In the genomic region with DNA sequence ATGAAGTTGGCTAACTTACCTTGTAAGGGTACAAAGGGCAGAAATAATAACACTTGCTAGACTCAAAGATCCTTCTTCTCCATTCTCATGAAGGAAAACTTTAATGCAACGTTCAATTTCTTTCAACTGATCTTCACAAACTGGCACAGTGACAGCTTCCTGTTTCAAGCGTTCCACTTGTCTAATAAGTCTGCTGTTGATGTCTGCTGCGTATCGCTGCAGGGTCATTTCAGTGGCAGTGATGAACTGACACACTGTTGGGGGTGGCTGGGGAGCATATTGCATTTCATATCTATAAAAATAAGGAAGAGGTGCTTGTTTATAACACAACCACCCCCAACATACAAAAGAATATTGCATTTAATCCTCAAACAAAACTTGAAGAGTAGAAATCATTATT, we compare ENCODE assay signal across 15 cellular contexts. TPM values are rescaled to one million over a fixed set of nuclear protein-coding genes. Genes with fewer than 3 reads are reported as not detected.
DNase-seq lines count a peak whose midpoint lies in the region; ATAC-seq, FAIRE-seq and TF ChIP-seq lines count a peak whose summit lies in the region.
"Had no signal": no experiment of that assay in that cellular context is flagged by ENCODE, and none has a peak within 500 bp of the region (broad histone marks: within the 10 kb centered on the region; RNA-seq: fewer than 3 reads in every experiment).

No MANE protein-coding gene starts in this region.

- no peaks in the 10 kb centered on the region for H3K27me3 ChIP-seq in HepG2 (ENCODE audit: control insufficient read depth in 1 of 2, insufficient read depth in 2 of 2, low read length in 2 of 2)
- H3K27me3 ChIP-seq in right lobe of liver = no peaks in the 10 kb centered on the region
- H3K27me3 ChIP-seq in endodermal cell (ENCODE audit: control insufficient read depth, insufficient read depth, low read length, poor library complexity, severe bottlenecking) = no peaks in the 10 kb centered on the region
- H3K27me3 ChIP-seq in mesenchymal stem cell (ENCODE audit: control insufficient read depth in 1 of 2, insufficient read depth in 1 of 2, low read length in 2 of 2) = no peaks in the 10 kb centered on the region

- H3K18ac ChIP-seq in mesenchymal stem cell (ENCODE audit: low read depth in 1 of 2, low read length in 2 of 2) = no peak overlapping the region

- no peak overlapping the region for H3K4me3 Mint-ChIP-seq in endodermal cell

- H3K27ac Mint-ChIP-seq in endodermal cell = peak overlapping the region; percentile 31

- no peak overlapping the region for H3K23ac ChIP-seq in mesenchymal stem cell (ENCODE audit: low read length in 2 of 2)

- ATAC-seq in HepG2 (no peak), right lobe of liver (no peak), GM19452 (IDR thresholded peaks at IDR 0.05; ENCODE audit: unreplicated experiment) (no peak)

- peaks cover 19% of the 10 kb centered on the region for H3K79me1 ChIP-seq in mesenchymal stem cell (replicated peaks; ENCODE audit: low read length, poor library complexity, severe bottlenecking)

- no peak overlapping the region for H3K4ac ChIP-seq in mesenchymal stem cell (ENCODE audit: low read depth in 1 of 2, low read length in 2 of 2)

- H2AK5ac ChIP-seq in mesenchymal stem cell (ENCODE audit: low read length, severe bottlenecking) = no peak overlapping the region

- no peak overlapping the region for H2BK5ac ChIP-seq in mesenchymal stem cell (ENCODE audit: low read depth, low read length, poor library complexity, severe bottlenecking)

- intact Hi-C loops in HepG2 (cut with micrococcal nuclease; ENCODE audit: unreplicated experiment) = loop anchor here (5.0 kb wide), 1 partner anchor 33 kb away; the partner anchor contains the start of gene ARL6IP1
- intact Hi-C loops in right lobe of liver (cut with DNase I) = no loop called here

- H4K91ac ChIP-seq in mesenchymal stem cell (ENCODE audit: low read length) = no peak overlapping the region

- peaks cover 3% of the 10 kb centered on the region for H3K4me1 Mint-ChIP-seq in endodermal cell

- H3K4me3 ChIP-seq in HepG2 (replicated peaks in 1 of 3; ENCODE audit: insufficient read depth in 1 of 3, low read depth in 2 of 3, low read length in 3 of 3) = no peak overlapping the region
- no peak overlapping the region for H3K4me3 ChIP-seq in right lobe of liver
- no peak overlapping the region for H3K4me3 ChIP-seq in endodermal cell (ENCODE audit: low read length)
- no peak overlapping the region for H3K4me3 ChIP-seq in mesenchymal stem cell (ENCODE audit: insufficient read depth in 1 of 2, low read depth in 1 of 2, low read length in 2 of 2)

- H2BK12ac ChIP-seq in mesenchymal stem cell (ENCODE audit: low read length in 2 of 2) = no peak overlapping the region

- H3K79me2 ChIP-seq in HepG2 (ENCODE audit: insufficient read depth, low read length) = no peaks in the 10 kb centered on the region

- H4K20me1 ChIP-seq in HepG2 (ENCODE audit: insufficient read depth, low read length) = no peaks in the 10 kb centered on the region

- peak; percentile 33 for DNase-seq in NCI-H2196 (lab: John Stamatoyannopoulos, UW; ENCODE audit: unreplicated experiment)
- no peak for DNase-seq in NCI-H2196 treated with DMSO at 0.1 percent for 48 hours (lab: John Stamatoyannopoulos, UW; ENCODE audit: unreplicated experiment)
- no peak for DNase-seq in HepG2 (ENCODE audit: low spot score)
- DNase-seq in right lobe of liver = no peak
- DNase-seq in endodermal cell = no peak
- no peak for DNase-seq in NCI-H1105 treated with DMSO at 0.1 percent for 48 hours (lab: John Stamatoyannopoulos, UW)
- DNase-seq in mesenchymal stem cell = no peak
- DNase-seq: DMS53, NCI-H146, NCI-H2081 treated with DMSO at 0.1 percent for 48 hours, NCI-H69, SK-N-SH had no signal

- BruUV-seq in HepG2 (replicated peaks; lab: Mats Ljungman, UMichigan) = no TSS peak

- no peaks in the 10 kb centered on the region for H3K27me3 Mint-ChIP-seq in endodermal cell (ENCODE audit: insufficient read depth)

- CTCF ChIA-PET in HepG2 (lab: Yijun Ruan, JAX; ENCODE audit: low intra/inter-chr PET ratio, low total read pairs) = no interaction called here

- POLR2A ChIA-PET in HepG2 (lab: Yijun Ruan, JAX) = interaction anchor here (1.7 to 2.3 kb wide), 2 partner anchors 33 to 45 kb away, joined by 5 to 6 read pairs; partner anchors contain the start of genes ARL6IP1 and RPS15A

- H3K9me3 ChIP-seq in HepG2 (ENCODE audit: low read length) = no peaks in the 10 kb centered on the region
- H3K9me3 ChIP-seq in right lobe of liver = no peaks in the 10 kb centered on the region
- no peaks in the 10 kb centered on the region for H3K9me3 ChIP-seq in endodermal cell (ENCODE audit: control insufficient read depth, low read length)
- no peaks in the 10 kb centered on the region for H3K9me3 ChIP-seq in mesenchymal stem cell (ENCODE audit: control insufficient read depth, low read length)
- H3K9me3 ChIP-seq: SK-N-SH had no signal

- H3K9ac ChIP-seq in HepG2 (ENCODE audit: insufficient read depth, low read depth, low read length) (no peak overlapping the region), endodermal cell (ENCODE audit: extremely low read depth, low read length, poor library complexity, severe bottlenecking) (no peak overlapping the region), mesenchymal stem cell (ENCODE audit: low read length) (no peak overlapping the region)
- H3K9ac ChIP-seq: SK-N-SH had no signal

- H3K4me1 ChIP-seq in HepG2 (ENCODE audit: insufficient read depth, low read length) = peaks cover 8% of the 10 kb centered on the region; the same call in 1 of the 2 replicates
- H3K4me1 ChIP-seq in right lobe of liver = peaks cover 0 to 9% (median 0%) of the 10 kb centered on the region in 4 donors
- H3K4me1 ChIP-seq in endodermal cell (ENCODE audit: control insufficient read depth, insufficient read depth, low read length) = peaks cover 5% of the 10 kb centered on the region
- H3K4me1 ChIP-seq in mesenchymal stem cell (ENCODE audit: control insufficient read depth, insufficient read depth, low read depth, low read length) = no peaks in the 10 kb centered on the region

- H2AFZ ChIP-seq in HepG2 (ENCODE audit: low read length) = no peak overlapping the region
- H2AFZ ChIP-seq in mesenchymal stem cell (ENCODE audit: low read depth, low read length) = no peak overlapping the region

- TF ChIP-seq EP300 in HepG2 (IDR thresholded peaks at IDR 0.05; ENCODE audit: low read depth in 2 of 2, low read length in 2 of 2) = no peak
- TF ChIP-seq EP300 in HepG2 (CRISPR knock-in tag; IDR thresholded peaks at IDR 0.05; ENCODE audit: borderline replicate concordance) = no peak

- H3K36me3 ChIP-seq in HepG2 (replicated peaks in 1 of 2; ENCODE audit: control insufficient read depth in 1 of 2, insufficient read depth in 2 of 2, low read length in 2 of 2) = peaks cover 60 to 88% of the 10 kb centered on the region in 2 experiments
- H3K36me3 ChIP-seq in right lobe of liver = peaks cover 7 to 88% (median 61%) of the 10 kb centered on the region in 4 donors
- H3K36me3 ChIP-seq in endodermal cell (ENCODE audit: control insufficient read depth, insufficient read depth, low read length) = peaks cover 95% of the 10 kb centered on the region
- peaks cover 33 to 97% of the 10 kb centered on the region in 2 experiments for H3K36me3 ChIP-seq in mesenchymal stem cell (ENCODE audit: control insufficient read depth in 1 of 2, insufficient read depth in 2 of 2, low read depth in 1 of 2, low read length in 2 of 2)

- H2BK15ac ChIP-seq in mesenchymal stem cell (ENCODE audit: low read depth, poor library complexity, severe bottlenecking) = no peak overlapping the region

- no peak for FAIRE-seq in HepG2 (lab: Jason Lieb, UNC)
- FAIRE-seq: A204.1, H54 had no signal

- H3K9me3 Mint-ChIP-seq in endodermal cell = no peaks in the 10 kb centered on the region

- H3K27ac ChIP-seq in HepG2 (ENCODE audit: extremely low read length, insufficient read depth, low read length) (no peak overlapping the region), right lobe of liver (no peak overlapping the region), endodermal cell (ENCODE audit: low read depth, low read length) (no peak overlapping the region), mesenchymal stem cell (ENCODE audit: low read length, poor library complexity, severe bottlenecking) (no peak overlapping the region)

- no peak for TF ChIP-seq RAD21 in HepG2 (CRISPR knock-in tag; IDR thresholded peaks at IDR 0.05)

- no peak for TF ChIP-seq CTCF in HepG2 (CRISPR knock-in tag; IDR thresholded peaks at IDR 0.05)
- TF ChIP-seq CTCF in right lobe of liver (IDR thresholded peaks at IDR 0.05) = no peak
- no peak for TF ChIP-seq CTCF in endodermal cell (conservative IDR thresholded peaks at IDR 0.05)

- 97% methylated on average over 4 of the region's 4 CpGs for WGBS in HepG2 (ENCODE audit: low lambda C conversion rate)
- WGBS in right lobe of liver (ENCODE audit: insufficient coverage, low coverage, low lambda C conversion rate, missing lambda C conversion rate) = 64% methylated on average over 4 of the region's 4 CpGs
- 94 to 98% methylated on average over 2 to 4 of the region's 4 CpGs for WGBS in endodermal cell (ENCODE audit: insufficient coverage in 1 of 2, insufficient read length in 1 of 2), 2 experiments
- WGBS in mesenchymal stem cell = 95% methylated on average over 3 of the region's 4 CpGs

- H3K4me2 ChIP-seq in HepG2 (ENCODE audit: low read depth, low read length) = no peak overlapping the region
- no peak overlapping the region for H3K4me2 ChIP-seq in mesenchymal stem cell (ENCODE audit: low read length, poor library complexity, severe bottlenecking)
- H3K4me2 ChIP-seq: SK-N-SH had no signal

- TF ChIP-seq POLR2A in HepG2 (IDR thresholded peaks at IDR 0.05; ENCODE audit: insufficient read depth in 1 of 2, low read depth in 2 of 2, low read length in 2 of 2) = no peak
- TF ChIP-seq POLR2A in right lobe of liver (IDR thresholded peaks at IDR 0.05) = no peak

- H3K14ac ChIP-seq in mesenchymal stem cell (ENCODE audit: low read length in 2 of 2) = no peak overlapping the region

- no peak overlapping the region for H4K8ac ChIP-seq in mesenchymal stem cell (ENCODE audit: low read length)

- H3K36me3 Mint-ChIP-seq in endodermal cell (ENCODE audit: low read depth) = peaks cover 81% of the 10 kb centered on the region

- in situ Hi-C loops in HepG2 (cut with HindIII; ENCODE audit: extremely low pct_ligation_motif_present, low pct_unique_long_range_greater_than_20kb) = no loop called here

- no peak overlapping the region for H2BK120ac ChIP-seq in mesenchymal stem cell (ENCODE audit: low read depth, low read length)

RNA-seq across cellular contexts. Expression of gene ARL6IP1, which starts 33.5 kb away (rescaled TPM):
- total RNA-seq in HepG2 (2016; rRNA removed; fragmentation: Illumina TruSeq; extraction: Trizol) = 273 and 373 TPM in 2 replicates
- total RNA-seq in HepG2 (2016; cell fraction: cytosol; rRNA removed; fragmentation: Illumina TruSeq; extraction: Trizol; ENCODE audit: low read depth) = 62.8 and 68.6 TPM in 2 replicates
- total RNA-seq in HepG2 (2016; cell fraction: insoluble cytoplasmic fraction; rRNA removed; fragmentation: Illumina TruSeq; extraction: Trizol) = 270 and 373 TPM in 2 replicates
- 152 and 174 TPM in 2 replicates for total RNA-seq in HepG2 (2016; cell fraction: membrane; rRNA removed; fragmentation: Illumina TruSeq; extraction: Trizol)
- total RNA-seq in HepG2 (2016; cell fraction: nucleus; rRNA removed; fragmentation: Illumina TruSeq; extraction: Trizol) = 309 and 367 TPM in 2 replicates
- polyA plus RNA-seq in HepG2 (2011; rRNA removed) = 183 and 263 TPM in 2 replicates
- 211 and 261 TPM in 2 replicates for polyA plus RNA-seq in HepG2 (2011; cell fraction: cytosol; rRNA removed)
- polyA plus RNA-seq in HepG2 (2011; cell fraction: nucleus; rRNA removed) = 71.4 and 76.3 TPM in 2 replicates
- 155 and 252 TPM in 2 replicates for polyA plus RNA-seq in HepG2 (2012)
- polyA plus RNA-seq in HepG2 (2016; cell fraction: cytosol; fragmentation: Illumina TruSeq; extraction: Trizol; ENCODE audit: low read depth) = 29.0 and 31.7 TPM in 2 replicates
- 231 and 253 TPM in 2 replicates for polyA plus RNA-seq in HepG2 (2016; cell fraction: insoluble cytoplasmic fraction; fragmentation: Illumina TruSeq; extraction: Trizol; ENCODE audit: low read depth)
- polyA plus RNA-seq in HepG2 (2016; cell fraction: membrane; fragmentation: Illumina TruSeq; extraction: Trizol; ENCODE audit: low read depth) = 67.0 and 74.0 TPM in 2 replicates
- 404 and 453 TPM in 2 replicates for polyA plus RNA-seq in HepG2 (2016; cell fraction: nucleus; fragmentation: Illumina TruSeq; extraction: Trizol; ENCODE audit: insufficient read depth, low read depth)
- 262 and 330 TPM in 2 replicates for polyA minus RNA-seq in HepG2 (2011; rRNA and poly(A)+ RNA removed; ENCODE audit: low replicate concordance)
- polyA minus RNA-seq in HepG2 (2011; cell fraction: cytosol; rRNA and poly(A)+ RNA removed) = 199 and 232 TPM in 2 replicates
- polyA minus RNA-seq in HepG2 (2011; cell fraction: nucleus; rRNA and poly(A)+ RNA removed) = 155 and 156 TPM in 2 replicates
- total RNA-seq in right lobe of liver = 100 to 1,000 TPM; 103 to 160 (median 109) TPM
- 100 to 1,000 TPM; 331 to 334 TPM for total RNA-seq in endodermal cell
- 381 TPM for polyA plus RNA-seq in endodermal cell (2013, experiment 1 of 2)
- 388 TPM for polyA plus RNA-seq in endodermal cell (2013, experiment 2 of 2)
- polyA plus RNA-seq in mesenchymal stem cell (2013, experiment 1 of 2) = 82.3 TPM
- polyA plus RNA-seq in mesenchymal stem cell (2013, experiment 2 of 2) = 91.9 TPM

RNA-seq across cellular contexts. Expression of gene RPS15A, which starts 44.7 kb away (rescaled TPM):
- total RNA-seq in HepG2 (2016; rRNA removed; fragmentation: Illumina TruSeq; extraction: Trizol) (5,489 and 6,421 TPM in 2 replicates), right lobe of liver (100 to 1,000 TPM; 413 to 736 (median 445) TPM), endodermal cell (1,000 to 10,000 TPM; 1,367 to 1,664 TPM)
- total RNA-seq in HepG2 (2016; cell fraction: cytosol; rRNA removed; fragmentation: Illumina TruSeq; extraction: Trizol; ENCODE audit: low read depth) = 8,046 and 9,031 TPM in 2 replicates
- total RNA-seq in HepG2 (2016; cell fraction: insoluble cytoplasmic fraction; rRNA removed; fragmentation: Illumina TruSeq; extraction: Trizol) = 5,533 and 6,779 TPM in 2 replicates
- total RNA-seq in HepG2 (2016; cell fraction: membrane; rRNA removed; fragmentation: Illumina TruSeq; extraction: Trizol) = 15,303 and 15,847 TPM in 2 replicates
- 1,768 and 1,992 TPM in 2 replicates for total RNA-seq in HepG2 (2016; cell fraction: nucleus; rRNA removed; fragmentation: Illumina TruSeq; extraction: Trizol)
- polyA plus RNA-seq in HepG2 (2011; rRNA removed) = 8,070 and 9,457 TPM in 2 replicates
- polyA plus RNA-seq in HepG2 (2011; cell fraction: cytosol; rRNA removed) = 13,484 and 16,402 TPM in 2 replicates
- polyA plus RNA-seq in HepG2 (2011; cell fraction: nucleus; rRNA removed) = 2,439 and 3,146 TPM in 2 replicates
- polyA plus RNA-seq in HepG2 (2012) = 7,540 and 10,455 TPM in 2 replicates
- polyA plus RNA-seq in HepG2 (2016; cell fraction: cytosol; fragmentation: Illumina TruSeq; extraction: Trizol; ENCODE audit: low read depth) = 10,067 and 10,790 TPM in 2 replicates
- 5,820 and 6,347 TPM in 2 replicates for polyA plus RNA-seq in HepG2 (2016; cell fraction: insoluble cytoplasmic fraction; fragmentation: Illumina TruSeq; extraction: Trizol; ENCODE audit: low read depth)
- 12,932 and 13,350 TPM in 2 replicates for polyA plus RNA-seq in HepG2 (2016; cell fraction: membrane; fragmentation: Illumina TruSeq; extraction: Trizol; ENCODE audit: low read depth)
- 3,080 and 3,274 TPM in 2 replicates for polyA plus RNA-seq in HepG2 (2016; cell fraction: nucleus; fragmentation: Illumina TruSeq; extraction: Trizol; ENCODE audit: insufficient read depth, low read depth)
- polyA minus RNA-seq in HepG2 (2011; rRNA and poly(A)+ RNA removed; ENCODE audit: low replicate concordance) = 955 and 1,060 TPM in 2 replicates
- 550 and 682 TPM in 2 replicates for polyA minus RNA-seq in HepG2 (2011; cell fraction: cytosol; rRNA and poly(A)+ RNA removed)
- 381 and 597 TPM in 2 replicates for polyA minus RNA-seq in HepG2 (2011; cell fraction: nucleus; rRNA and poly(A)+ RNA removed)
- 2,058 TPM for polyA plus RNA-seq in endodermal cell (2013, experiment 1 of 2)
- 2,051 TPM for polyA plus RNA-seq in endodermal cell (2013, experiment 2 of 2)
- polyA plus RNA-seq in mesenchymal stem cell (2013, experiment 1 of 2) = 4,200 TPM
- 3,956 TPM for polyA plus RNA-seq in mesenchymal stem cell (2013, experiment 2 of 2)
